21 cellular contexts compared by ENCODE assay signal in genomic region chr6:137862419-137863125, GRCh38. TPM values are rescaled to one million over a fixed set of nuclear protein-coding genes. Genes with fewer than 3 reads are reported as not detected.
DNase-seq lines count a peak whose midpoint lies in the region; ATAC-seq, FAIRE-seq and TF ChIP-seq lines count a peak whose summit lies in the region.
"Had no signal": no experiment of that assay in that cellular context is flagged by ENCODE, and none has a peak within 500 bp of the region (broad histone marks: within the 10 kb centered on the region; RNA-seq: fewer than 3 reads in every experiment).

No MANE protein-coding gene starts in this region.

- no peak overlapping the region for H3K4me3 Mint-ChIP-seq in naive thymus-derived CD8-positive, alpha-beta T cell
- H3K4me3 Mint-ChIP-seq: activated B cell treated with CpG ODN at 0.5 μM for 24 hours; central memory CD8-positive, alpha-beta T cell; natural killer cell treated with Interleukin-12 subunit alpha and Interleukin-12 subunit beta and Interleukin-15 and Interleukin-18, amount 100 ng/mL, for 72 hours had no signal

- no peak for TF ChIP-seq RAD21 in GM12878 (IDR thresholded peaks at IDR 0.05; ENCODE audit: insufficient read depth, low read depth, low read length)

- TF ChIP-seq POLR2A in GM12878 (IDR thresholded peaks at IDR 0.05; ENCODE audit: low read depth, low read length), result no peak

- peaks cover 4 to 16% (median 12%) of the 10 kb centered on the region in 3 donors for H3K36me3 Mint-ChIP-seq in naive thymus-derived CD8-positive, alpha-beta T cell

- CTCF ChIA-PET in GM12878 (lab: Yijun Ruan, JAX), result interaction anchor here (1.0 to 14.4 kb wide), 8 partner anchors 10 to 144 kb away, joined by 3 to 149 read pairs (median 4); no protein-coding TSS in a partner anchor

- no peak for DNase-seq in right atrium auricular region (ENCODE audit: low spot score)
- DNase-seq in left cardiac atrium, result no peak
- no peak for DNase-seq in GM12878 (ENCODE audit: low read depth, low spot score)
- DNase-seq in naive thymus-derived CD8-positive, alpha-beta T cell, result no peak
- DNase-seq in NCI-H1105 treated with DMSO at 0.1 percent for 48 hours (lab: John Stamatoyannopoulos, UW), result no peak
- no peak for DNase-seq in GM23248
- DNase-seq: activated B cell treated with CpG ODN at 0.5 μM for 24 hours; amniotic stem cell; effector memory CD4-positive, alpha-beta T cell; NCI-H1930; NCI-H510A treated with DMSO at 0.1 percent for 48 hours; stimulated activated CD4-positive, alpha-beta T cell treated with anti-CD3 and anti-CD28 coated beads, Interleukin-12 subunit alpha, Interleukin-12 subunit beta, amount 100 ng/mL, for 4 hours; T-helper 1 cell; tibial artery had no signal

- H3K27ac Mint-ChIP-seq in naive thymus-derived CD8-positive, alpha-beta T cell, result peak overlapping the region in 7 of 10 donors; percentile 2 to 88 (median 62)
- H3K27ac Mint-ChIP-seq: activated B cell treated with CpG ODN at 0.5 μM for 24 hours; activated T-helper 17 cell treated with anti-CD3 and anti-CD28 coated beads, Interleukin-2, amount 50 U/mL, for 72 hours had no signal

- no peaks in the 10 kb centered on the region for H3F3A ChIP-seq in GM23248 (ENCODE audit: insufficient read depth)

- H3K4me2 ChIP-seq in GM12878 (ENCODE audit: control insufficient read depth, insufficient read depth) (peak overlapping the region; percentile 11; the same call in 1 of the 2 replicates), GM23248 (ENCODE audit: unreplicated experiment) (no peak overlapping the region)

- in situ Hi-C loops in GM12878 (cut with MboI) (no loop called here), GM23248 (cut with MboI) (no loop called here)

- ATAC-seq in left cardiac atrium (no peak), GM12878 (no peak), GM18909 (IDR thresholded peaks at IDR 0.05; ENCODE audit: poor library complexity, unreplicated experiment) (no peak), HG02678 (IDR thresholded peaks at IDR 0.05; ENCODE audit: unreplicated experiment) (no peak)
- ATAC-seq in naive thymus-derived CD8-positive, alpha-beta T cell, result no peak
- ATAC-seq: activated T-helper 17 cell treated with anti-CD3 and anti-CD28 coated beads, Interleukin-2, amount 50 U/mL, for 72 hours; HepG2; natural killer cell treated with Interleukin-12 subunit alpha and Interleukin-12 subunit beta and Interleukin-15 and Interleukin-18, amount 100 ng/mL, for 72 hours had no signal

- H3K4me1 Mint-ChIP-seq in naive thymus-derived CD8-positive, alpha-beta T cell, result peaks cover 12 to 33% (median 30%) of the 10 kb centered on the region in 4 donors

- H3K36me3 ChIP-seq in right atrium auricular region, result no peaks in the 10 kb centered on the region
- H3K36me3 ChIP-seq in GM12878 (ENCODE audit: control insufficient read depth in 2 of 2, insufficient read depth in 2 of 2, low read length in 1 of 2), result no peaks in the 10 kb centered on the region
- no peaks in the 10 kb centered on the region for H3K36me3 ChIP-seq in GM23248 (ENCODE audit: low read depth)
- H3K36me3 ChIP-seq: tibial artery had no signal

- POLR2A ChIA-PET in GM12878 (lab: Charles Lee), result interaction anchor here (0.6 to 2.3 kb wide), 6 partner anchors 10 to 195 kb away, joined by 3 to 11 read pairs (median 4); no protein-coding TSS in a partner anchor
- POLR2A ChIA-PET in naive thymus-derived CD8-positive, alpha-beta T cell (lab: Charles Lee), result interaction anchor here (0.7 to 1.6 kb wide), 2 partner anchors 38 to 63 kb away, joined by 3 to 11 read pairs; no protein-coding TSS in a partner anchor

- no peak overlapping the region for H2AFZ ChIP-seq in GM12878 (ENCODE audit: control insufficient read depth, low read depth, low read length)
- no peak overlapping the region for H2AFZ ChIP-seq in GM23248

- H3K27me3 Mint-ChIP-seq in naive thymus-derived CD8-positive, alpha-beta T cell, result no peaks in the 10 kb centered on the region
- H3K27me3 Mint-ChIP-seq: activated B cell treated with CpG ODN at 0.5 μM for 24 hours; activated T-helper 17 cell treated with anti-CD3 and anti-CD28 coated beads, Interleukin-2, amount 50 U/mL, for 72 hours; central memory CD8-positive, alpha-beta T cell; natural killer cell treated with Interleukin-12 subunit alpha and Interleukin-12 subunit beta and Interleukin-15 and Interleukin-18, amount 100 ng/mL, for 72 hours had no signal

- peaks cover 17% of the 10 kb centered on the region for H3K79me2 ChIP-seq in GM12878 (ENCODE audit: control insufficient read depth, insufficient read depth, low read length)
- H3K79me2 ChIP-seq in GM23248 (ENCODE audit: insufficient read depth), result peaks cover 2% of the 10 kb centered on the region

- H3K4me1 ChIP-seq in right atrium auricular region (peaks cover 0 to 6% of the 10 kb centered on the region in 2 donors), GM12878 (ENCODE audit: control insufficient read depth, insufficient read depth, low read length) (peaks cover 5% of the 10 kb centered on the region; the same call in 1 of the 2 replicates), GM23248 (ENCODE audit: insufficient read depth) (no peaks in the 10 kb centered on the region)

- H3K27me3 ChIP-seq in right atrium auricular region (no peaks in the 10 kb centered on the region), GM12878 (replicated peaks in 1 of 2; ENCODE audit: control insufficient read depth in 2 of 2, insufficient read depth in 2 of 2, low read length in 1 of 2) (no peaks in the 10 kb centered on the region), GM23248 (replicated peaks; ENCODE audit: insufficient read depth) (no peaks in the 10 kb centered on the region)
- H3K27me3 ChIP-seq: tibial artery had no signal

- RAD21 ChIA-PET in GM12878 (lab: Charles Lee; ENCODE audit: unreplicated experiment), result interaction anchor here (0.8 to 8.4 kb wide), 14 partner anchors 8 to 204 kb away, joined by 3 to 117 read pairs (median 4); no protein-coding TSS in a partner anchor

- no peak for TF ChIP-seq EP300 in GM12878 (IDR thresholded peaks at IDR 0.05; ENCODE audit: borderline replicate concordance in 1 of 2, control insufficient read depth in 1 of 2, low read depth in 2 of 2, low read length in 2 of 2)

- H3K27ac ChIP-seq in right atrium auricular region, result peak overlapping the region; percentile 40 to 45
- H3K27ac ChIP-seq in GM12878 (ENCODE audit: control insufficient read depth, insufficient read depth), result no peak overlapping the region
- no peak overlapping the region for H3K27ac ChIP-seq in GM23248
- H3K27ac ChIP-seq: tibial artery had no signal

- TF ChIP-seq CTCF in right atrium auricular region (IDR thresholded peaks at IDR 0.05) (no peak), GM12878 (IDR thresholded peaks at IDR 0.05 in 2 of 3, conservative IDR thresholded peaks at IDR 0.05 in 1 of 3; ENCODE audit: control insufficient read depth in 2 of 3, extremely low read depth in 1 of 3, insufficient read depth in 1 of 3, low read depth in 3 of 3, low read length in 3 of 3) (no peak)

- H3K9me3 ChIP-seq in right atrium auricular region (no peaks in the 10 kb centered on the region), GM12878 (replicated peaks; ENCODE audit: control insufficient read depth, insufficient read depth, low read length) (no peaks in the 10 kb centered on the region), GM23248 (ENCODE audit: low read depth) (no peaks in the 10 kb centered on the region)
- H3K9me3 ChIP-seq: tibial artery had no signal

- H3K9me2 ChIP-seq in GM23248 (ENCODE audit: insufficient read depth), result no peaks in the 10 kb centered on the region

- H3K9ac ChIP-seq in GM12878 (ENCODE audit: control insufficient read depth, insufficient read depth, low read length) (no peak overlapping the region), GM23248 (no peak overlapping the region)

- H4K20me1 ChIP-seq in GM12878 (ENCODE audit: control insufficient read depth, insufficient read depth), result no peaks in the 10 kb centered on the region
- no peaks in the 10 kb centered on the region for H4K20me1 ChIP-seq in GM23248 (ENCODE audit: insufficient read depth)

- WGBS in GM12878 (ENCODE audit: insufficient coverage, insufficient replicate concordance, low lambda C conversion rate, missing lambda C conversion rate), result 70% methylated on average over 5 of the region's 5 CpGs
- WGBS in GM23248 (ENCODE audit: low coverage in 1 of 2, low lambda C conversion rate in 2 of 2, missing lambda C conversion rate in 2 of 2), 2 experiments, result 60 to 72% methylated on average over 5 of the region's 5 CpGs

- no peaks in the 10 kb centered on the region for H3K9me3 Mint-ChIP-seq in naive thymus-derived CD8-positive, alpha-beta T cell
- H3K9me3 Mint-ChIP-seq: activated B cell treated with CpG ODN at 0.5 μM for 24 hours; activated T-helper 17 cell treated with anti-CD3 and anti-CD28 coated beads, Interleukin-2, amount 50 U/mL, for 72 hours; central memory CD8-positive, alpha-beta T cell had no signal

- no peak for FAIRE-seq in GM12878 (lab: Jason Lieb, UNC)
- FAIRE-seq: HepG2, keratinocyte had no signal

- intact Hi-C loops in left cardiac atrium (cut with DNase I), result loop anchor here in 1 of 2 donors (10.0 kb wide), 1 partner anchor 82 kb away; no protein-coding TSS in a partner anchor
- intact Hi-C loops in GM12878 (cut with micrococcal nuclease; ENCODE audit: unreplicated experiment), result no loop called here

- SMC1A ChIA-PET in GM12878 (lab: Charles Lee; ENCODE audit: uncharacterized antibody, unreplicated experiment), result interaction anchor here (0.9 to 30.6 kb wide), 27 partner anchors 10 to 214 kb away, joined by 3 to 1237 read pairs (median 4); no protein-coding TSS in a partner anchor

- H3K4me3 ChIP-seq in right atrium auricular region, result no peak overlapping the region
- no peak overlapping the region for H3K4me3 ChIP-seq in GM12878
- no peak overlapping the region for H3K4me3 ChIP-seq in GM23248
- H3K4me3 ChIP-seq: tibial artery had no signal

- no TSS peak for BruUV-seq in GM12878 (replicated peaks; lab: Mats Ljungman, UMichigan)

RNA-seq across cellular contexts. Expression of gene TNFAIP3, which starts 4.5 kb away (rescaled TPM):
- total RNA-seq in right atrium auricular region (10 to 100 TPM in 1 of 2 donors, 1 to 10 TPM in 1; 8.5 to 14.5 TPM), left cardiac atrium (10 to 100 TPM; 10.9 to 13.6 TPM), GM12878 (2014; rRNA removed) (84.0 and 96.8 TPM in 2 replicates), GM12878 (2014; rRNA removed; fragmentation: Illumina TruSeq; extraction: Trizol) (81.4 and 82.4 TPM in 2 replicates), GM12878 (2021) (220 and 229 TPM in 2 replicates)
- total RNA-seq in GM12878 (2013; cell fraction: nucleolus; rRNA removed), result 258 and 260 TPM in 2 replicates
- polyA plus RNA-seq in GM12878 (2011; ENCODE audit: low read depth), result 59.4 TPM
- polyA plus RNA-seq in GM12878 (2011; rRNA removed) (308 and 350 TPM in 2 replicates), GM12878 (2014; fragmentation: Illumina TruSeq; extraction: Trizol) (149 and 171 TPM in 2 replicates), GM12878 (2014; fragmentation: Nextera tagmentation; extraction: Ambion mirVana) (10 to 100 TPM; 18.0 to 31.5 TPM), GM12878 (2014; rRNA removed) (138 and 149 TPM in 2 replicates), GM12878 (2016; fragmentation: Nextera tagmentation; extraction: Ambion mirVana) (100 to 1,000 TPM; 126 to 128 TPM), GM23248 (2016; fragmentation: Nextera tagmentation; extraction: Ambion mirVana) (6.3 and 7.4 TPM in 2 replicates)
- polyA plus RNA-seq in GM12878 (2011; cell fraction: cytosol; rRNA removed), result 204 and 210 TPM in 2 replicates
- polyA plus RNA-seq in GM12878 (2011; cell fraction: nucleus; rRNA removed), result 565 and 695 TPM in 2 replicates
- polyA plus RNA-seq in GM12878 (2012), result 64.6 and 107 TPM in 2 replicates
- 268 and 281 TPM in 2 replicates for polyA minus RNA-seq in GM12878 (2011; rRNA and poly(A)+ RNA removed)
- polyA minus RNA-seq in GM12878 (2011; cell fraction: cytosol; rRNA and poly(A)+ RNA removed), result 95.9 and 104 TPM in 2 replicates
- 243 and 270 TPM in 2 replicates for polyA minus RNA-seq in GM12878 (2011; cell fraction: nucleus; rRNA and poly(A)+ RNA removed)
- 100 to 1,000 TPM; 108 to 114 TPM for total RNA-seq in naive thymus-derived CD8-positive, alpha-beta T cell
- 100 to 1,000 TPM in 1 of 3 donors, 10 to 100 TPM in 2; 61.5 to 139 (median 84.3) TPM for polyA plus RNA-seq in naive thymus-derived CD8-positive, alpha-beta T cell
- total RNA-seq in GM23248 (2014; rRNA removed; shearing (Covaris generic)), result 2.1 and 2.7 TPM in 2 replicates

Comparison
In these comparisons a context has a peak if more than half of its experiments do, and no peak if none do; other contexts are left out.
1. H3K27ac ChIP-seq: peak in right atrium auricular region (2 of 2); none in GM12878 (single experiment) and GM23248 (single experiment).
2. RNA of gene TNFAIP3, which starts 4.5 kb away (total RNA-seq): 108 to 114 TPM in naive thymus-derived CD8-positive, alpha-beta T cell and 81.4 to 260 TPM in GM12878; 8.5 to 14.5 TPM in right atrium auricular region, 10.9 to 13.6 TPM in left cardiac atrium and 2.1 to 2.7 TPM in GM23248; every median in the first group is over 4 times any median in the second.